ENCODE assay signal across 21 cellular contexts in the genomic region with DNA sequence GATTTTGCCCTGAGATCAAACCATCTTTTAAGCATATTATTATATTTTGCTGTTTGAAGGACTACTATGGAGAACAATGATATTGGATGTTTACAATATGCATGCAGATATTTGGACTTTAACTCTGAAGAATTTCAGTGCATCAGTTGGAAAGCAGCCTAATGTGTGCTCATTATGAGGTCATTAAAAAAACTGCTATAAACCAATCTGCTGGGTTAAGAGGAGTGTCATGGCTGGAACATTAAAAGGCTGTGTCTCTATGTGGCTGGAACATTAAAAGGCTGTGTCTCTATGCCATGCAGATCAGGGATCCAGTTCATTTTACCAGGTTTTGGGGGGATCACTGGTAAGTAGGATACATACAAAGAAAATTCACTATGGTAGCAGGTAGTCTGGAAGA.
"Had no signal": no experiment of that assay in that cellular context is flagged by ENCODE, and none has a peak within 500 bp of the region (broad histone marks: within the 10 kb centered on the region; RNA-seq: fewer than 3 reads in every experiment).

No MANE protein-coding gene starts in this region.

- H3K9me3 ChIP-seq: pancreas had no signal

- H3K4me3 ChIP-seq: esophagus muscularis mucosa, gastroesophageal sphincter, left ventricle myocardium inferior, lung, pancreas, smooth muscle cell had no signal

- H3K4me1 Mint-ChIP-seq: naive B cell had no signal

- ATAC-seq: effector memory CD8-positive, alpha-beta T cell; gastroesophageal sphincter; pancreas; right cardiac atrium had no signal

- DNase-seq: effector memory CD8-positive, alpha-beta T cell; immature natural killer cell; left ventricle myocardium inferior; mesenchymal stem cell; midbrain; naive B cell; occipital lobe; pancreas; right cardiac atrium; stimulated activated CD4-positive, alpha-beta T cell treated with anti-CD3 and anti-CD28 coated beads, Interleukin-2, amount 100 ng/mL, for 48 hours; stimulated activated naive CD4-positive, alpha-beta T cell treated with Interleukin-2 at 50 U/mL for 16 hours; trophoblast cell had no signal

- H3K27me3 Mint-ChIP-seq: progenitor cell of endocrine pancreas had no signal

- H3K27ac ChIP-seq: epithelial cell of prostate, esophagus muscularis mucosa, gastroesophageal sphincter, left ventricle myocardium inferior, pancreas had no signal

- H3K27ac Mint-ChIP-seq: dendritic cell treated with granulocyte-macrophage colony-stimulating factor and Interleukin-4, amounts not matched to agents 40 ng/mL and 50 ng/mL, for 4 days; effector memory CD8-positive, alpha-beta T cell; naive B cell; nephron; progenitor cell of endocrine pancreas had no signal

- FAIRE-seq: keratinocyte, pancreas had no signal

- H3K36me3 ChIP-seq: esophagus muscularis mucosa, gastroesophageal sphincter, left ventricle myocardium inferior, pancreas had no signal

- H3K9me3 Mint-ChIP-seq: dendritic cell treated with granulocyte-macrophage colony-stimulating factor and Interleukin-4, amounts not matched to agents 40 ng/mL and 50 ng/mL, for 4 days; immature natural killer cell; nephron had no signal

- H3K36me3 Mint-ChIP-seq: immature natural killer cell, naive B cell had no signal

- H3K4me3 Mint-ChIP-seq: dendritic cell treated with granulocyte-macrophage colony-stimulating factor and Interleukin-4, amounts not matched to agents 40 ng/mL and 50 ng/mL, for 4 days; effector memory CD8-positive, alpha-beta T cell; immature natural killer cell; naive B cell; nephron had no signal

- H3K4me1 ChIP-seq: esophagus muscularis mucosa, gastroesophageal sphincter, left ventricle myocardium inferior had no signal
